1 cellular context compared by ENCODE assay signal in the genomic region with DNA sequence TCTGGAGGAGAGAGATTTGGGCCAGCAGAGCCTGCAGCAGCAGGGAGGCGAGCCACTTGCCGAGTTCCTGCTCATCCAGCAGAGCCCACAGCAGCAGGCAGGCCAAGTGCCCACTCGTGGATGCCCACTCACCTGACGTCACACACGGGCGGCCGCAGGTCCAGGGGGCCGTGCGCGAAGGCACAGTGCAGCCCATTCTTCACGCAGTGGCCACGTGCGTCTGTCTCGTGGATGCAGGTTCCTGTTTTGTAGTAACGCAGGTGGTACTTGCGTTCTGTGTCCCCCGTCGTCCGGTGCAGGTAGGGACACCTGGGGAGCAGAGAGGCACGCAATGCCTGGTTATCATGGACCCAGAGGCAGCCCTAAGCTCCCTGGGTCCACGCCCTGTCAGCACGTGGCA.
TF ChIP-seq lines count a peak whose summit lies in the region.

No MANE protein-coding gene starts in this region.

TF ChIP-seq in GM12878, 131 proteins besides CTCF, POLR2A, EP300 and RAD21:
- TF ChIP-seq CHD4 (IDR thresholded peaks at IDR 0.05), result no peak
- TF ChIP-seq, protein P1, sequence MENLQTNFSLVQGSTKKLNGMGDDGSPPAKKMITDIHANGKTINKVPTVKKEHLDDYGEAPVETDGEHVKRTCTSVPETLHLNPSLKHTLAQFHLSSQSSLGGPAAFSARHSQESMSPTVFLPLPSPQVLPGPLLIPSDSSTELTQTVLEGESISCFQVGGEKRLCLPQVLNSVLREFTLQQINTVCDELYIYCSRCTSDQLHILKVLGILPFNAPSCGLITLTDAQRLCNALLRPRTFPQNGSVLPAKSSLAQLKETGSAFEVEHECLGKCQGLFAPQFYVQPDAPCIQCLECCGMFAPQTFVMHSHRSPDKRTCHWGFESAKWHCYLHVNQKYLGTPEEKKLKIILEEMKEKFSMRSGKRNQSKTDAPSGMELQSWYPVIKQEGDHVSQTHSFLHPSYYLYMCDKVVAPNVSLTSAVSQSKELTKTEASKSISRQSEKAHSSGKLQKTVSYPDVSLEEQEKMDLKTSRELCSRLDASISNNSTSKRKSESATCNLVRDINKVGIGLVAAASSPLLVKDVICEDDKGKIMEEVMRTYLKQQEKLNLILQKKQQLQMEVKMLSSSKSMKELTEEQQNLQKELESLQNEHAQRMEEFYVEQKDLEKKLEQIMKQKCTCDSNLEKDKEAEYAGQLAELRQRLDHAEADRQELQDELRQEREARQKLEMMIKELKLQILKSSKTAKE (IDR thresholded peaks at IDR 0.05; ENCODE audit: low read depth, poor library complexity, severe bottlenecking), result no peak
